Comparison of ENCODE assay signal across 11 cellular contexts in genomic region chr18:58148954-58149471, GRCh38.
DNase-seq lines count a peak whose midpoint lies in the region; ATAC-seq and TF ChIP-seq lines count a peak whose summit lies in the region.
"Had no signal": no experiment of that assay in that cellular context is flagged by ENCODE, and none has a peak within 500 bp of the region (broad histone marks: within the 10 kb centered on the region; RNA-seq: fewer than 3 reads in every experiment).

No MANE protein-coding gene starts in this region.

- H3K4me1 ChIP-seq in colonic mucosa = no peaks in the 10 kb centered on the region

- no peaks in the 10 kb centered on the region for H3K36me3 ChIP-seq in colonic mucosa

- POLR2A ChIA-PET in WTC11 (lab: Charles Lee) = no interaction called here

- no peaks in the 10 kb centered on the region for H3K9me3 ChIP-seq in colonic mucosa

- peak overlapping the region; percentile 37 for H3K27ac ChIP-seq in colonic mucosa

- no peak overlapping the region for H3K9ac ChIP-seq in colonic mucosa (ENCODE audit: low read depth in 2 of 2, low read length in 2 of 2)

- peaks cover 7% of the 10 kb centered on the region for H3K36me3 Mint-ChIP-seq in WTC11
- H3K36me3 Mint-ChIP-seq: activated naive CD4-positive, alpha-beta T cell treated with anti-CD3 and anti-CD28 coated beads, Interleukin-2, amount 50 U/mL, for 24 hours had no signal

- H3K27me3 Mint-ChIP-seq in WTC11 (ENCODE audit: low read depth) = no peaks in the 10 kb centered on the region
- H3K27me3 Mint-ChIP-seq: activated naive CD4-positive, alpha-beta T cell treated with anti-CD3 and anti-CD28 coated beads, Interleukin-2, amount 50 U/mL, for 24 hours had no signal

- ATAC-seq in GM21390 (IDR thresholded peaks at IDR 0.05; ENCODE audit: unreplicated experiment) (peak; percentile 69), HG03442 (IDR thresholded peaks at IDR 0.05; ENCODE audit: unreplicated experiment) (peak; percentile 67), WTC11 (no peak), HG02970 (IDR thresholded peaks at IDR 0.05; ENCODE audit: low FRiP score, unreplicated experiment) (no peak)
- ATAC-seq: effector memory CD8-positive, alpha-beta T cell had no signal

- intact Hi-C loops in colonic mucosa (cut with DNase I) = no loop called here

- no peak overlapping the region for H3K27ac Mint-ChIP-seq in WTC11
- H3K27ac Mint-ChIP-seq: activated naive CD4-positive, alpha-beta T cell treated with anti-CD3 and anti-CD28 coated beads, Interleukin-2, amount 50 U/mL, for 24 hours; effector memory CD8-positive, alpha-beta T cell had no signal

- TF ChIP-seq CTCF in GM12864 (IDR thresholded peaks at IDR 0.05; ENCODE audit: low read depth, low read length, missing control alignments) (no peak), colonic mucosa (IDR thresholded peaks at IDR 0.05) (peak; percentile 14), WTC11 (IDR thresholded peaks at IDR 0.05) (no peak)

- peaks cover 13% of the 10 kb centered on the region for H3K4me1 Mint-ChIP-seq in WTC11
- H3K4me1 Mint-ChIP-seq: activated naive CD4-positive, alpha-beta T cell treated with anti-CD3 and anti-CD28 coated beads, Interleukin-2, amount 50 U/mL, for 24 hours had no signal

- H3K4me3 ChIP-seq in GM12864 (ENCODE audit: low read depth, low read length) (no peak overlapping the region), colonic mucosa (peak overlapping the region; percentile 20)

- CTCF ChIA-PET in WTC11 (lab: Charles Lee) = no interaction called here

- peaks cover 6% of the 10 kb centered on the region for H3K9me3 Mint-ChIP-seq in WTC11
- H3K9me3 Mint-ChIP-seq: activated naive CD4-positive, alpha-beta T cell treated with anti-CD3 and anti-CD28 coated beads, Interleukin-2, amount 50 U/mL, for 24 hours; effector memory CD8-positive, alpha-beta T cell had no signal

- DNase-seq in GM12864 (ENCODE audit: low read depth) (peak; percentile 29), colonic mucosa (peak; percentile 49), Kasumi-1 (lab: John Stamatoyannopoulos, UW) (no peak), WTC11 (ENCODE audit: low spot score) (no peak), COR-L47 (lab: John Stamatoyannopoulos, UW) (no peak)
- DNase-seq: effector memory CD8-positive, alpha-beta T cell; NK-92 treated with Interleukin-12 subunit alpha and Interleukin-12 subunit beta, amount 100 ng/mL, for 24 hours had no signal

- H3K27me3 ChIP-seq in colonic mucosa = no peaks in the 10 kb centered on the region

- H3K4me3 Mint-ChIP-seq in WTC11 = no peak overlapping the region
- H3K4me3 Mint-ChIP-seq: activated naive CD4-positive, alpha-beta T cell treated with anti-CD3 and anti-CD28 coated beads, Interleukin-2, amount 50 U/mL, for 24 hours; effector memory CD8-positive, alpha-beta T cell had no signal

TF ChIP-seq in WTC11, 78 proteins besides CTCF, POLR2A, EP300 and RAD21:
- TF ChIP-seq ATF2 (CRISPR knock-in tag; IDR thresholded peaks at IDR 0.05; ENCODE audit: borderline replicate concordance, low read depth) = no peak
- no peak for TF ChIP-seq SMAD4 (CRISPR knock-in tag; IDR thresholded peaks at IDR 0.05)
- no peak for TF ChIP-seq TEAD4 (CRISPR knock-in tag; IDR thresholded peaks at IDR 0.05)
- no peak for TF ChIP-seq ZNF232 (CRISPR knock-in tag; IDR thresholded peaks at IDR 0.05)
- TF ChIP-seq PRRX2 (CRISPR knock-in tag; IDR thresholded peaks at IDR 0.05) = no peak
- TF ChIP-seq ZBTB21 (CRISPR knock-in tag; IDR thresholded peaks at IDR 0.05; ENCODE audit: borderline replicate concordance) = no peak

Comparison
In these comparisons a context has a peak if more than half of its experiments do, and no peak if none do; other contexts are left out.
1. DNase-seq: peak in GM12864 (single experiment) and colonic mucosa (single experiment); none in Kasumi-1 (0 of 2), WTC11 (single experiment) and COR-L47 (single experiment).
2. ATAC-seq: peak in GM21390 (single experiment) and HG03442 (single experiment); none in WTC11 (single experiment) and HG02970 (single experiment).